20 cellular contexts compared by ENCODE assay signal in the genomic region with DNA sequence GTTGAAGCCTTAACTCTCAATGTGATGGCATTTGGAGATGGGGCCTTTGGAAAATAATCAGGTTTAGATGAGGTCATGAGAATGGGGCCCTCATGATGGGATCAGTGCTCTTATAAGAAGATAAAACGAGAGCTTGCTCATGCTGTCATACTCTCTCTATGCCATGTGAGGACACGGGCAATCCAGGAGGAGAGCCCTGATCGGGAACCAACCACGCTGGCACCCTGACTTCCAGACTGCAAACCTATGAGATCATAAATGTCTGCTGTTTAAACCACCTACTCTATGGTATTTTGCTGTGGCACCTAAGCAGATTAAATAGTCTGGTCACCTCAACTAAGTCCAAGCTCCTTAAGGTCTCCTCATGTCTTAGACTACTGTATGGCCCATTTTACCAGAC. TPM values are rescaled to one million over a fixed set of nuclear protein-coding genes. Genes with fewer than 3 reads are reported as not detected.
DNase-seq lines count a peak whose midpoint lies in the region; ATAC-seq and TF ChIP-seq lines count a peak whose summit lies in the region.
"Had no signal": no experiment of that assay in that cellular context is flagged by ENCODE, and none has a peak within 500 bp of the region (broad histone marks: within the 10 kb centered on the region; RNA-seq: fewer than 3 reads in every experiment).

No MANE protein-coding gene starts in this region.

- H3K27ac ChIP-seq in GM23338 (ENCODE audit: low read depth) = peak overlapping the region; percentile 0; the same call in 1 of the 2 replicates
- H3K27ac ChIP-seq: foreskin keratinocyte had no signal

- H3K4me3 ChIP-seq in GM23338 = peak overlapping the region; percentile 13; the same call in 1 of the 2 replicates
- H3K4me3 ChIP-seq: BLaER1 treated with 17β-estradiol and CSF1 and Interleukin-3, amounts not matched to agents 10 nM and 100 nM; lung had no signal

- no peaks in the 10 kb centered on the region for H3K9me2 ChIP-seq in GM23338 (ENCODE audit: insufficient read depth)

- POLR2A ChIA-PET in activated CD4-positive, alpha-beta T cell treated with anti-CD3 and anti-CD28 coated beads, Interleukin-2, amount 10 ng/mL, durations not matched to agents 7 days and 5 days (lab: Charles Lee) = no interaction called here

- H3K4me3 Mint-ChIP-seq in activated CD4-positive, alpha-beta T cell treated with anti-CD3 and anti-CD28 coated beads, Interleukin-2, amount 10 ng/mL, durations not matched to agents 7 days and 5 days = no peak overlapping the region
- no peak overlapping the region for H3K4me3 Mint-ChIP-seq in GM23338
- H3K4me3 Mint-ChIP-seq in activated naive CD8-positive, alpha-beta T cell treated with anti-CD3 and anti-CD28 coated beads for 36 hours = no peak overlapping the region
- H3K4me3 Mint-ChIP-seq in natural killer cell treated with Interleukin-12 subunit alpha and Interleukin-12 subunit beta and Interleukin-15 and Interleukin-18, amount 100 ng/mL, for 72 hours = no peak overlapping the region

- H3F3A ChIP-seq in GM23338 (replicated peaks; ENCODE audit: low read depth) = no peaks in the 10 kb centered on the region

- CTCF ChIA-PET in activated CD4-positive, alpha-beta T cell treated with anti-CD3 and anti-CD28 coated beads, Interleukin-2, amount 10 ng/mL, durations not matched to agents 7 days and 5 days (lab: Charles Lee) = interaction anchor here (0.6 to 2.5 kb wide), 3 partner anchors 10 to 355 kb away, joined by 3 to 7 read pairs (median 4); a partner anchor contains a TSS

- H3K4me1 ChIP-seq in GM23338 (ENCODE audit: insufficient read depth) = peaks cover 60% of the 10 kb centered on the region

- peaks cover 100% of the 10 kb centered on the region for H3K79me2 ChIP-seq in GM23338 (replicated peaks; ENCODE audit: insufficient read depth)

- ATAC-seq in GM23338 = no peak
- no peak for ATAC-seq in natural killer cell treated with Interleukin-12 subunit alpha and Interleukin-12 subunit beta and Interleukin-15 and Interleukin-18, amount 100 ng/mL, for 72 hours
- ATAC-seq in HG03571 (IDR thresholded peaks at IDR 0.05; ENCODE audit: unreplicated experiment) = no peak
- ATAC-seq in GM21515 (IDR thresholded peaks at IDR 0.05; ENCODE audit: unreplicated experiment) = no peak
- ATAC-seq in HG02885 (IDR thresholded peaks at IDR 0.05; ENCODE audit: poor library complexity, unreplicated experiment) = no peak
- ATAC-seq: foreskin keratinocyte had no signal

- H3K36me3 ChIP-seq in GM23338 (ENCODE audit: insufficient read depth) = peaks cover 14% of the 10 kb centered on the region

- H3K27me3 Mint-ChIP-seq in activated CD4-positive, alpha-beta T cell treated with anti-CD3 and anti-CD28 coated beads, Interleukin-2, amount 10 ng/mL, durations not matched to agents 7 days and 5 days = no peaks in the 10 kb centered on the region
- H3K27me3 Mint-ChIP-seq in GM23338 (ENCODE audit: insufficient read depth, low read depth, poor library complexity) = no peaks in the 10 kb centered on the region
- no peaks in the 10 kb centered on the region for H3K27me3 Mint-ChIP-seq in activated naive CD8-positive, alpha-beta T cell treated with anti-CD3 and anti-CD28 coated beads for 36 hours
- no peaks in the 10 kb centered on the region for H3K27me3 Mint-ChIP-seq in natural killer cell treated with Interleukin-12 subunit alpha and Interleukin-12 subunit beta and Interleukin-15 and Interleukin-18, amount 100 ng/mL, for 72 hours

- no peak for DNase-seq in activated CD4-positive, alpha-beta T cell treated with anti-CD3 and anti-CD28 coated beads, Interleukin-2, amount 10 ng/mL, durations not matched to agents 7 days and 5 days
- DNase-seq in activated CD4-positive, alpha-beta T cell treated with anti-CD3 and anti-CD28 coated beads for 1 hour = no peak
- DNase-seq in GM23338 (ENCODE audit: low spot score) = no peak
- no peak for DNase-seq in activated naive CD8-positive, alpha-beta T cell treated with anti-CD3 and anti-CD28 coated beads for 36 hours
- no peak for DNase-seq in natural killer cell treated with Interleukin-12 subunit alpha and Interleukin-12 subunit beta and Interleukin-15 and Interleukin-18, amount 100 ng/mL, for 72 hours (ENCODE audit: low spot score)
- DNase-seq: amygdala; caudate nucleus; foreskin keratinocyte; hypothalamus; NCI-H1105 treated with DMSO at 0.1 percent for 48 hours; NCI-H524 treated with DMSO at 0.1 percent for 48 hours; right cardiac atrium; RPMI8226; stimulated activated CD4-positive, alpha-beta T cell treated with anti-CD3 and anti-CD28 coated beads, Interleukin-15, amount 100 ng/mL, for 24 hours had no signal

- peaks cover 89% of the 10 kb centered on the region for H4K20me1 ChIP-seq in GM23338 (replicated peaks; ENCODE audit: insufficient read depth)

- peak overlapping the region; percentile 57 for H3K4me2 ChIP-seq in GM23338

- H3K36me3 Mint-ChIP-seq in activated CD4-positive, alpha-beta T cell treated with anti-CD3 and anti-CD28 coated beads, Interleukin-2, amount 10 ng/mL, durations not matched to agents 7 days and 5 days (ENCODE audit: low read depth) = peaks cover 42% of the 10 kb centered on the region
- peaks cover 71% of the 10 kb centered on the region; the same call in 2 of the 3 replicates for H3K36me3 Mint-ChIP-seq in GM23338 (ENCODE audit: low read depth)
- peaks cover 48% of the 10 kb centered on the region for H3K36me3 Mint-ChIP-seq in activated naive CD8-positive, alpha-beta T cell treated with anti-CD3 and anti-CD28 coated beads for 36 hours
- H3K36me3 Mint-ChIP-seq in natural killer cell treated with Interleukin-12 subunit alpha and Interleukin-12 subunit beta and Interleukin-15 and Interleukin-18, amount 100 ng/mL, for 72 hours = peaks cover 13% of the 10 kb centered on the region

- no peaks in the 10 kb centered on the region for H3K9me3 Mint-ChIP-seq in activated CD4-positive, alpha-beta T cell treated with anti-CD3 and anti-CD28 coated beads, Interleukin-2, amount 10 ng/mL, durations not matched to agents 7 days and 5 days
- H3K9me3 Mint-ChIP-seq in GM23338 = no peaks in the 10 kb centered on the region
- H3K9me3 Mint-ChIP-seq in activated naive CD8-positive, alpha-beta T cell treated with anti-CD3 and anti-CD28 coated beads for 36 hours = no peaks in the 10 kb centered on the region
- H3K9me3 Mint-ChIP-seq in natural killer cell treated with Interleukin-12 subunit alpha and Interleukin-12 subunit beta and Interleukin-15 and Interleukin-18, amount 100 ng/mL, for 72 hours = no peaks in the 10 kb centered on the region

- H3K4me1 Mint-ChIP-seq in activated CD4-positive, alpha-beta T cell treated with anti-CD3 and anti-CD28 coated beads, Interleukin-2, amount 10 ng/mL, durations not matched to agents 7 days and 5 days = peaks cover 59% of the 10 kb centered on the region
- peaks cover 47% of the 10 kb centered on the region; the same call in 2 of the 3 replicates for H3K4me1 Mint-ChIP-seq in GM23338
- peaks cover 55% of the 10 kb centered on the region for H3K4me1 Mint-ChIP-seq in activated naive CD8-positive, alpha-beta T cell treated with anti-CD3 and anti-CD28 coated beads for 36 hours
- peaks cover 39 to 44% of the 10 kb centered on the region in 2 donors for H3K4me1 Mint-ChIP-seq in natural killer cell treated with Interleukin-12 subunit alpha and Interleukin-12 subunit beta and Interleukin-15 and Interleukin-18, amount 100 ng/mL, for 72 hours (ENCODE audit: low read depth in 2 of 2)

- H3K27me3 ChIP-seq in GM23338 (ENCODE audit: insufficient read depth) = no peaks in the 10 kb centered on the region
- H3K27me3 ChIP-seq: BLaER1 treated with 17β-estradiol and CSF1 and Interleukin-3, amounts not matched to agents 10 nM and 100 nM; dorsolateral prefrontal cortex; foreskin keratinocyte had no signal

- H2AFZ ChIP-seq in GM23338 = no peak overlapping the region

- H3K27ac Mint-ChIP-seq in activated CD4-positive, alpha-beta T cell treated with anti-CD3 and anti-CD28 coated beads, Interleukin-2, amount 10 ng/mL, durations not matched to agents 7 days and 5 days = peak overlapping the region; percentile 86
- H3K27ac Mint-ChIP-seq in GM23338 = peak overlapping the region; percentile 12; the same call in 1 of the 2 replicates
- peak overlapping the region; percentile 31 for H3K27ac Mint-ChIP-seq in activated naive CD8-positive, alpha-beta T cell treated with anti-CD3 and anti-CD28 coated beads for 36 hours
- peak overlapping the region; percentile 14 to 90 for H3K27ac Mint-ChIP-seq in natural killer cell treated with Interleukin-12 subunit alpha and Interleukin-12 subunit beta and Interleukin-15 and Interleukin-18, amount 100 ng/mL, for 72 hours

- TF ChIP-seq CTCF in GM23338 (conservative IDR thresholded peaks at IDR 0.05; ENCODE audit: low read depth in 2 of 2) = no peak

RNA-seq across cellular contexts. Expression of a gene that starts 10.0 kb away (rescaled TPM):
- 10 to 100 TPM; 54.3 to 57.5 TPM for total RNA-seq in activated CD4-positive, alpha-beta T cell treated with anti-CD3 and anti-CD28 coated beads, Interleukin-2, amount 10 ng/mL, durations not matched to agents 7 days and 5 days
- total RNA-seq in GM23338 (2014; rRNA removed; shearing (Covaris generic)) = 278 and 339 TPM in 2 replicates
- 152 and 172 TPM in 2 replicates for polyA plus RNA-seq in GM23338 (2016; fragmentation: Nextera tagmentation; extraction: Ambion mirVana)
- total RNA-seq in activated naive CD8-positive, alpha-beta T cell treated with anti-CD3 and anti-CD28 coated beads for 36 hours = 10 to 100 TPM; 58.4 to 60.2 TPM
- total RNA-seq in natural killer cell treated with Interleukin-12 subunit alpha and Interleukin-12 subunit beta and Interleukin-15 and Interleukin-18, amount 100 ng/mL, for 72 hours = 100 to 1,000 TPM in 1 of 2 donors, 10 to 100 TPM in 1; 81.2 to 102 TPM

Comparison
In these comparisons a context has a peak if more than half of its experiments do, and no peak if none do; other contexts are left out.
1. H3K27ac Mint-ChIP-seq: peak in every context shown above with its lines; median percentile 86 in activated CD4-positive, alpha-beta T cell treated with anti-CD3 and anti-CD28 coated beads, Interleukin-2, amount 10 ng/mL, durations not matched to agents 7 days and 5 days; 52 in natural killer cell treated with Interleukin-12 subunit alpha and Interleukin-12 subunit beta and Interleukin-15 and Interleukin-18, amount 100 ng/mL, for 72 hours; 31 in activated naive CD8-positive, alpha-beta T cell treated with anti-CD3 and anti-CD28 coated beads for 36 hours; 12 in GM23338.